8 cellular contexts compared by ENCODE assay signal in genomic region chr6:37048851-37049734, GRCh38. TPM values are rescaled to one million over a fixed set of nuclear protein-coding genes. Genes with fewer than 3 reads are reported as not detected.
DNase-seq lines count a peak whose midpoint lies in the region; ATAC-seq, FAIRE-seq and TF ChIP-seq lines count a peak whose summit lies in the region.

No MANE protein-coding gene starts in this region.

- H3K9me2 ChIP-seq in GM23248 (ENCODE audit: insufficient read depth) = no peaks in the 10 kb centered on the region

- H3K36me3 Mint-ChIP-seq in CD4-positive, alpha-beta T cell (ENCODE audit: low read depth) = no peaks in the 10 kb centered on the region
- peaks cover 12% of the 10 kb centered on the region for H3K36me3 Mint-ChIP-seq in activated naive CD4-positive, alpha-beta T cell treated with anti-CD3 and anti-CD28 coated beads for 36 hours (ENCODE audit: low read depth)
- H3K36me3 Mint-ChIP-seq in immature natural killer cell = peaks cover 0 to 4% (median 3%) of the 10 kb centered on the region in 3 donors

- peak overlapping the region; percentile 78 for H3K27ac ChIP-seq in CD4-positive, alpha-beta T cell (ENCODE audit: low read depth, low read length)
- H3K27ac ChIP-seq in GM23248 = no peak overlapping the region

- H3K79me2 ChIP-seq in GM23248 (ENCODE audit: insufficient read depth) = no peaks in the 10 kb centered on the region

- peak overlapping the region; percentile 8 for H3K4me2 ChIP-seq in GM23248 (ENCODE audit: unreplicated experiment)

- H3K4me3 Mint-ChIP-seq in CD4-positive, alpha-beta T cell = peak overlapping the region; percentile 34
- H3K4me3 Mint-ChIP-seq in activated naive CD4-positive, alpha-beta T cell treated with anti-CD3 and anti-CD28 coated beads for 36 hours = peak overlapping the region; percentile 86
- H3K4me3 Mint-ChIP-seq in immature natural killer cell = peak overlapping the region; percentile 76 to 90 (median 87)

- H2AFZ ChIP-seq in GM23248 = peak overlapping the region; percentile 26; the same call in 1 of the 2 replicates

- no peak for FAIRE-seq in D721Med (lab: Jason Lieb, UNC)

- in situ Hi-C loops in GM23248 (cut with MboI) = no loop called here

- H3K36me3 ChIP-seq in GM23248 (ENCODE audit: low read depth) = no peaks in the 10 kb centered on the region

- CTCF ChIA-PET in CD4-positive, alpha-beta T cell (lab: Charles Lee) = interaction anchor here (1.1 to 8.0 kb wide), 6 partner anchors 20 to 160 kb away, joined by 3 to 116 read pairs (median 30); partner anchors contain the start of gene PIM1
- CTCF ChIA-PET in activated naive CD4-positive, alpha-beta T cell treated with anti-CD3 and anti-CD28 coated beads for 36 hours (lab: Charles Lee) = interaction anchor here (0.5 to 11.5 kb wide), 8 partner anchors 23 to 1279 kb away, joined by 3 to 216 read pairs (median 49); partner anchors contain the start of gene PIM1

- peak; percentile 37 to 81 (median 69) for DNase-seq in CD4-positive, alpha-beta T cell
- DNase-seq in GM23248 = peak; percentile 84
- DNase-seq in activated naive CD4-positive, alpha-beta T cell treated with anti-CD3 and anti-CD28 coated beads for 36 hours = peak; percentile 91
- DNase-seq in immature natural killer cell = peak; percentile 61 to 69 (median 67)
- peak; percentile 34 for DNase-seq in stimulated activated CD8-positive, alpha-beta memory T cell treated with anti-CD3 and anti-CD28 coated beads, Interleukin-12 subunit alpha, Interleukin-12 subunit beta, amount 100 ng/mL, for 24 hours (ENCODE audit: extremely low read depth)
- DNase-seq in medulla oblongata (ENCODE audit: extremely low spot score) = no peak
- DNase-seq in D721Med (ENCODE audit: insufficient read length, low spot score) = no peak

- H3K27me3 ChIP-seq in CD4-positive, alpha-beta T cell (ENCODE audit: control insufficient read depth, insufficient read depth, low read length) = no peaks in the 10 kb centered on the region
- H3K27me3 ChIP-seq in GM23248 (replicated peaks; ENCODE audit: insufficient read depth) = no peaks in the 10 kb centered on the region

- no peaks in the 10 kb centered on the region for H3K27me3 Mint-ChIP-seq in CD4-positive, alpha-beta T cell
- no peaks in the 10 kb centered on the region for H3K27me3 Mint-ChIP-seq in activated naive CD4-positive, alpha-beta T cell treated with anti-CD3 and anti-CD28 coated beads for 36 hours (ENCODE audit: low read depth)
- H3K27me3 Mint-ChIP-seq in immature natural killer cell (ENCODE audit: low read depth in 3 of 3) = peaks cover 9 to 12% (median 10%) of the 10 kb centered on the region in 3 donors

- H3K4me3 ChIP-seq in GM23248 = no peak overlapping the region

- peaks cover 4% of the 10 kb centered on the region; the same call in 1 of the 2 replicates for H3F3A ChIP-seq in GM23248 (ENCODE audit: insufficient read depth)

- no peaks in the 10 kb centered on the region for H3K9me3 Mint-ChIP-seq in CD4-positive, alpha-beta T cell
- no peaks in the 10 kb centered on the region for H3K9me3 Mint-ChIP-seq in activated naive CD4-positive, alpha-beta T cell treated with anti-CD3 and anti-CD28 coated beads for 36 hours
- no peaks in the 10 kb centered on the region for H3K9me3 Mint-ChIP-seq in immature natural killer cell

- H3K9ac ChIP-seq in GM23248 = no peak overlapping the region

- peaks cover 5% of the 10 kb centered on the region; the same call in 1 of the 2 replicates for H3K4me1 ChIP-seq in GM23248 (ENCODE audit: insufficient read depth)

- no peaks in the 10 kb centered on the region for H4K20me1 ChIP-seq in GM23248 (ENCODE audit: insufficient read depth)

- peak; percentile 77 for ATAC-seq in CD4-positive, alpha-beta T cell (ENCODE audit: poor library complexity)

- 46 to 47% methylated on average over 17 of the region's 17 CpGs for WGBS in GM23248 (ENCODE audit: low coverage in 1 of 2, low lambda C conversion rate in 2 of 2, missing lambda C conversion rate in 2 of 2), 2 experiments

- H3K4me1 Mint-ChIP-seq in CD4-positive, alpha-beta T cell (ENCODE audit: low read depth) = peaks cover 67% of the 10 kb centered on the region
- peaks cover 64% of the 10 kb centered on the region for H3K4me1 Mint-ChIP-seq in activated naive CD4-positive, alpha-beta T cell treated with anti-CD3 and anti-CD28 coated beads for 36 hours (ENCODE audit: low read depth)
- peaks cover 65 to 69% of the 10 kb centered on the region in 2 donors for H3K4me1 Mint-ChIP-seq in immature natural killer cell

- no peaks in the 10 kb centered on the region for H3K9me3 ChIP-seq in CD4-positive, alpha-beta T cell (ENCODE audit: control insufficient read depth, low read length)
- no peaks in the 10 kb centered on the region for H3K9me3 ChIP-seq in GM23248 (ENCODE audit: low read depth)

- H3K27ac Mint-ChIP-seq in CD4-positive, alpha-beta T cell = peak overlapping the region; percentile 92
- H3K27ac Mint-ChIP-seq in activated naive CD4-positive, alpha-beta T cell treated with anti-CD3 and anti-CD28 coated beads for 36 hours = peak overlapping the region; percentile 99
- peak overlapping the region; percentile 96 to 100 (median 99) for H3K27ac Mint-ChIP-seq in immature natural killer cell

- intact Hi-C loops in CD4-positive, alpha-beta T cell (cut with DNase I, micrococcal nuclease) = no loop called here
- intact Hi-C loops in activated naive CD4-positive, alpha-beta T cell treated with anti-CD3 and anti-CD28 coated beads for 36 hours (cut with micrococcal nuclease) = loop anchor here (2.0 to 5.0 kb wide), 2 partner anchors 62 to 208 kb away; partner anchors contain the start of genes TBC1D22B and TMEM217

- POLR2A ChIA-PET in CD4-positive, alpha-beta T cell (lab: Charles Lee) = interaction anchor here (1.3 to 6.7 kb wide), 4 partner anchors 14 to 122 kb away, joined by 6 to 147 read pairs (median 6); partner anchors contain the start of genes MTCH1 and PIM1

- no peak for TF ChIP-seq CTCF in CD4-positive, alpha-beta T cell (IDR thresholded peaks at IDR 0.05)
- TF ChIP-seq CTCF in D721Med (IDR thresholded peaks at IDR 0.05; ENCODE audit: insufficient read depth, missing control alignments) = no peak

TF ChIP-seq in PFSK-1, 5 proteins besides CTCF, POLR2A, EP300 and RAD21:
- TF ChIP-seq POLR2AphosphoS5 (IDR thresholded peaks at IDR 0.05; ENCODE audit: low read depth, low read length) (no peak), REST (IDR thresholded peaks at IDR 0.05; ENCODE audit: insufficient read depth in 1 of 2, low read depth in 2 of 2, low read length in 2 of 2) (no peak), FOXP2 (optimal IDR thresholded peaks at IDR 0.05; ENCODE audit: borderline replicate concordance, extremely low read depth, extremely low read length, insufficient read depth) (no peak), TAF1 (IDR thresholded peaks at IDR 0.05; ENCODE audit: borderline replicate concordance, insufficient read depth, low read length) (no peak), SIN3A (IDR thresholded peaks at IDR 0.05; ENCODE audit: borderline replicate concordance, insufficient read depth, low read length) (peak; percentile 60; the same call in 1 of the 2 replicates)

RNA-seq across cellular contexts. Expression of gene FGD2, which starts 43.6 kb away (rescaled TPM):
- total RNA-seq in CD4-positive, alpha-beta T cell = 1 to 10 TPM; 1.2 TPM
- total RNA-seq in GM23248 (2014; rRNA removed; shearing (Covaris generic)) = not detected in 2 replicates
- polyA plus RNA-seq in GM23248 (2016; fragmentation: Nextera tagmentation; extraction: Ambion mirVana) = not detected in 2 replicates
- polyA plus RNA-seq in PFSK-1 (2012; ENCODE audit: insufficient read length, low read depth) = not detected
- total RNA-seq in activated naive CD4-positive, alpha-beta T cell treated with anti-CD3 and anti-CD28 coated beads for 36 hours = under 1 TPM; 0.25 to 0.48 TPM
- polyA plus RNA-seq in immature natural killer cell = 1 to 10 TPM in 2 of 3 donors, under 1 TPM in 1; 0.77 to 3.6 (median 1.9) TPM

Comparison
In these comparisons a context has a peak if more than half of its experiments do, and no peak if none do; other contexts are left out.
1. DNase-seq: peak in CD4-positive, alpha-beta T cell (10 of 10), GM23248 (single experiment), activated naive CD4-positive, alpha-beta T cell treated with anti-CD3 and anti-CD28 coated beads for 36 hours (single experiment), immature natural killer cell (3 of 3) and stimulated activated CD8-positive, alpha-beta memory T cell treated with anti-CD3 and anti-CD28 coated beads, Interleukin-12 subunit alpha, Interleukin-12 subunit beta, amount 100 ng/mL, for 24 hours (single experiment); none in medulla oblongata (single experiment) and D721Med (single experiment).
2. H3K4me3 Mint-ChIP-seq: peak in every context shown above with its lines; median percentile 87 in immature natural killer cell; 86 in activated naive CD4-positive, alpha-beta T cell treated with anti-CD3 and anti-CD28 coated beads for 36 hours; 34 in CD4-positive, alpha-beta T cell.
3. Peak in every context shown above with its lines, with median percentiles within 50 percentile points of each other: H3K27ac Mint-ChIP-seq.